33 cellular contexts compared by ENCODE assay signal in genomic region chr7:22375359-22376048, GRCh38. TPM values are rescaled to one million over a fixed set of nuclear protein-coding genes. Genes with fewer than 3 reads are reported as not detected.
DNase-seq lines count a peak whose midpoint lies in the region; ATAC-seq and TF ChIP-seq lines count a peak whose summit lies in the region.
"Had no signal": no experiment of that assay in that cellular context is flagged by ENCODE, and none has a peak within 500 bp of the region (broad histone marks: within the 10 kb centered on the region; RNA-seq: fewer than 3 reads in every experiment).

No MANE protein-coding gene starts in this region.

- no peak overlapping the region for H3K27ac ChIP-seq in neural progenitor cell
- H3K27ac ChIP-seq: 22Rv1, BLaER1, breast epithelium, coronary artery, esophagus muscularis mucosa, heart left ventricle, SJSA1, upper lobe of right lung had no signal

- H3F3A ChIP-seq in neural progenitor cell (ENCODE audit: low read depth), result no peaks in the 10 kb centered on the region

- H3K79me2 ChIP-seq in neural progenitor cell (ENCODE audit: low read depth), result no peaks in the 10 kb centered on the region

- H3K9me3 Mint-ChIP-seq in neural progenitor cell, result no peaks in the 10 kb centered on the region
- H3K9me3 Mint-ChIP-seq: activated T-cell treated with anti-CD3 and anti-CD28 coated beads, Interleukin-2, amount 50 U/mL, for 24 hours; effector memory CD8-positive, alpha-beta T cell; naive thymus-derived CD4-positive, alpha-beta T cell had no signal

- no peak for ATAC-seq in HG03439 (IDR thresholded peaks at IDR 0.05; ENCODE audit: unreplicated experiment)
- no peak for ATAC-seq in HG02678 (IDR thresholded peaks at IDR 0.05; ENCODE audit: unreplicated experiment)
- ATAC-seq: effector memory CD8-positive, alpha-beta T cell; heart left ventricle; K562; left cardiac atrium; naive thymus-derived CD4-positive, alpha-beta T cell; upper lobe of right lung had no signal

- H3K36me3 Mint-ChIP-seq in neural progenitor cell, result no peaks in the 10 kb centered on the region
- H3K36me3 Mint-ChIP-seq: naive thymus-derived CD4-positive, alpha-beta T cell had no signal

- peak overlapping the region; percentile 57 for H2AFZ ChIP-seq in neural progenitor cell (replicated peaks)

- H3K27ac Mint-ChIP-seq in neural progenitor cell, result no peak overlapping the region
- H3K27ac Mint-ChIP-seq: activated T-cell treated with anti-CD3 and anti-CD28 coated beads, Interleukin-2, amount 50 U/mL, for 24 hours; effector memory CD8-positive, alpha-beta T cell; naive thymus-derived CD4-positive, alpha-beta T cell had no signal

- H3K4me1 ChIP-seq in neural progenitor cell, result no peaks in the 10 kb centered on the region
- H3K4me1 ChIP-seq: breast epithelium, SJSA1, upper lobe of right lung had no signal

- no peaks in the 10 kb centered on the region for H3K27me3 Mint-ChIP-seq in neural progenitor cell (ENCODE audit: insufficient read depth, low read depth)
- H3K27me3 Mint-ChIP-seq: activated T-cell treated with anti-CD3 and anti-CD28 coated beads, Interleukin-2, amount 50 U/mL, for 24 hours; effector memory CD8-positive, alpha-beta T cell had no signal

- no peaks in the 10 kb centered on the region for H3K27me3 ChIP-seq in neural progenitor cell
- H3K27me3 ChIP-seq: BLaER1, breast epithelium, esophagus muscularis mucosa, heart left ventricle, upper lobe of right lung had no signal

- DNase-seq in DMS 273 (lab: John Stamatoyannopoulos, UW; ENCODE audit: unreplicated experiment), result peak; percentile 27
- no peak for DNase-seq in DMS 273 treated with DMSO at 0.1 percent for 48 hours (lab: John Stamatoyannopoulos, UW)
- DNase-seq in RPMI7951 (ENCODE audit: low read depth), result peak; percentile 71
- DNase-seq in fibroblast of mammary gland (ENCODE audit: low read depth), result peak; percentile 16
- DNase-seq in neural progenitor cell (ENCODE audit: low spot score), result no peak
- DNase-seq in pons (ENCODE audit: low spot score), result no peak
- DNase-seq: activated CD4-positive, alpha-beta T cell treated with anti-CD3 and anti-CD28 coated beads for 4 hours; activated CD8-positive, alpha-beta memory T cell treated with anti-CD3 and anti-CD28 coated beads for 24 hours; activated naive CD4-positive, alpha-beta T cell; activated T-cell treated with anti-CD3 and anti-CD28 coated beads, Interleukin-2, amount 50 U/mL, for 24 hours; amniotic stem cell; DMS79; effector memory CD8-positive, alpha-beta T cell; heart left ventricle; left cardiac atrium; MV-4-11; naive thymus-derived CD4-positive, alpha-beta T cell; NCI-H524; occipital lobe; stimulated activated CD4-positive, alpha-beta T cell treated with anti-CD3 and anti-CD28 coated beads, Interleukin-2, amount 100 ng/mL, for 24 hours; substantia nigra; T-helper 2 cell; upper lobe of right lung had no signal

- H3K9me3 ChIP-seq in neural progenitor cell (ENCODE audit: low read depth), result no peaks in the 10 kb centered on the region
- H3K9me3 ChIP-seq: BLaER1, breast epithelium, esophagus muscularis mucosa, heart left ventricle, SJSA1, upper lobe of right lung had no signal

- H3K4me1 Mint-ChIP-seq in neural progenitor cell, result peaks cover 7% of the 10 kb centered on the region
- H3K4me1 Mint-ChIP-seq: naive thymus-derived CD4-positive, alpha-beta T cell had no signal

- H4K20me1 ChIP-seq in neural progenitor cell (ENCODE audit: low read depth), result no peaks in the 10 kb centered on the region
- H4K20me1 ChIP-seq: BLaER1 had no signal

- H3K36me3 ChIP-seq in neural progenitor cell, result no peaks in the 10 kb centered on the region
- H3K36me3 ChIP-seq: BLaER1, breast epithelium, esophagus muscularis mucosa, heart left ventricle, SJSA1, upper lobe of right lung had no signal

- H3K4me2 ChIP-seq in neural progenitor cell, result no peak overlapping the region
- H3K4me2 ChIP-seq: BLaER1, smooth muscle cell had no signal

- no peak overlapping the region for H3K9ac ChIP-seq in neural progenitor cell
- H3K9ac ChIP-seq: BLaER1 had no signal

- no peak overlapping the region for H3K4me3 Mint-ChIP-seq in neural progenitor cell
- H3K4me3 Mint-ChIP-seq: activated T-cell treated with anti-CD3 and anti-CD28 coated beads, Interleukin-2, amount 50 U/mL, for 24 hours; effector memory CD8-positive, alpha-beta T cell; naive thymus-derived CD4-positive, alpha-beta T cell had no signal

- no peak overlapping the region for H3K4me3 ChIP-seq in fibroblast of mammary gland (ENCODE audit: control insufficient read depth, low read depth, low read length)
- H3K4me3 ChIP-seq in neural progenitor cell, result no peak overlapping the region
- H3K4me3 ChIP-seq: BLaER1, breast epithelium, coronary artery, esophagus muscularis mucosa, heart left ventricle, K562, SJSA1, smooth muscle cell, upper lobe of right lung had no signal

- no peak for TF ChIP-seq CTCF in fibroblast of mammary gland (conservative IDR thresholded peaks at IDR 0.05; ENCODE audit: control insufficient read depth, insufficient read depth, low read depth, low read length)
- TF ChIP-seq CTCF in neural progenitor cell (IDR thresholded peaks at IDR 0.05), result no peak

RNA-seq across cellular contexts. Expression of gene RAPGEF5, which starts 18.6 kb away (rescaled TPM):
- 2.9 and 3.6 TPM in 2 replicates for total RNA-seq in RPMI7951 (2014; rRNA removed; shearing (Covaris generic))
- total RNA-seq in neural progenitor cell (ENCODE audit: low replicate concordance), result 4.6 and 5.7 TPM in 2 replicates

Comparison
In these comparisons a context has a peak if more than half of its experiments do, and no peak if none do; other contexts are left out.
1. DNase-seq: peak in DMS 273 (single experiment), RPMI7951 (single experiment) and fibroblast of mammary gland (single experiment); none in DMS 273 treated with DMSO at 0.1 percent for 48 hours (single experiment), neural progenitor cell (single experiment) and pons (single experiment).